In the genomic region with DNA sequence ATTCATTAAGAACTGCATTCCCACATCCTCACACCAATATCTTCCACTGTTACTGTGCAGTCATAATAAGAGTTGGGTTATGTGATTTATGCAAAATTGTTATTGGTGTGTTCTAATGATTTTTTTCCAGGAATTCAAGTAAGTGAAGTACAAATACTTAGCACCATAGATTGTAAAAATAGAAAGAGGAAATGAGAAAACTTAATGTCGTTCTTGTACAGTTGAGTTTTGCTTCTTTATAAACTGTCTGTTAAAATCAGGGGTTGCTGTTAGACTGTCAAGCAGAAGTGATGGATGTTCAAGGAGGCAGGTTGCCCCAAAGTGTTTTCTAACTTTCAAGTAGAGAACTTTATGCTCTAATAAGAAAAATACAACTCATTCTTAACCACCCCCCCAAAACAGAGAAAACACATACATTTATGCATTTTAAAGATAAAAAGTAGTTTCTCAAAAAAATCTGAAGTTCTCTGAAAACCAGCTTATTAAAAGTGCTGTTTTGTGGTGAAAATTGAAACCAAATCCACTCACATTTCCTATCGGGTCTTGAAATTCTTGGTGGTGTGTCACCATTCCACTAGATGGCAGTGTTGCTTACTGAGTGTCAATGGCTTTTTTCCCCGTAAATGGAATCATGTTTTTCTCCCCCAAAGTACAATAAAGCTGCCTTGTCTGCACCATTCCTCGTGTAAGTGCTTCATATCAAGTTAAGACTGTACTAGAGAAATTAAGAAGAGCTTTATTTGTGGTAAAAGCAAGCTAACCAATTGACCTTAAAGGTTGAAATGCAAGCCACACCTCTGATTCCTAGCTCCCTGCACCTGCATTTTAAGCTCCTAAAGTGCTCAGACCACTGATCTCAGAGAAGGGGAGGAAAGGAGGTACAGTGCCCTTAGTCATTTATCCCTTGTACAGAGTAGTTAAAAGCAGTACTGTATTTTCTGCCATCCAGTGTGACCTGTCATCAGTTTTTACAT, we compare ENCODE assay signal across 8 cellular contexts. TPM values are rescaled to one million over a fixed set of nuclear protein-coding genes. Genes with fewer than 3 reads are reported as not detected.
DNase-seq lines count a peak whose midpoint lies in the region; ATAC-seq and TF ChIP-seq lines count a peak whose summit lies in the region.

No MANE protein-coding gene starts in this region.

- TF ChIP-seq CTCF in HEK293 (tag by site-specific recombination; IDR thresholded peaks at IDR 0.05): no peak; the same call in 1 of the 2 replicates
- TF ChIP-seq CTCF in ascending aorta (IDR thresholded peaks at IDR 0.05): peak; percentile 50 to 80 (median 66)

- H3K4me1 ChIP-seq in HEK293 (ENCODE audit: control insufficient read depth, insufficient read depth, low read length) (no peaks in the 10 kb centered on the region), ascending aorta (no peaks in the 10 kb centered on the region)

- no peak for ATAC-seq in GM19035 (IDR thresholded peaks at IDR 0.05; ENCODE audit: unreplicated experiment)

- H3K36me3 ChIP-seq in HEK293 (ENCODE audit: control insufficient read depth in 2 of 2, insufficient read depth in 1 of 2, low read length in 2 of 2): peaks cover 0 to 16% of the 10 kb centered on the region in 2 experiments; a peak in 2 of 3 replicates
- peaks cover 0 to 9% of the 10 kb centered on the region in 2 donors for H3K36me3 ChIP-seq in ascending aorta

- intact Hi-C loops in ascending aorta (cut with DNase I): no loop called here

- POLR2A ChIA-PET in HEK293 (lab: Yijun Ruan, JAX): no interaction called here

- peak; percentile 53 for DNase-seq in SIG-M5 treated with dmso at 0.1 percent for 504 hours (lab: John Stamatoyannopoulos, UW; ENCODE audit: unreplicated experiment)
- no peak for DNase-seq in SIG-M5 (lab: John Stamatoyannopoulos, UW)
- DNase-seq in NOMO-1 treated with DMSO at 0.1 percent for 48 hours (lab: John Stamatoyannopoulos, UW; ENCODE audit: unreplicated experiment): peak; percentile 91
- no peak for DNase-seq in ascending aorta (ENCODE audit: low spot score in 2 of 2)
- DNase-seq in iPS-NIHi7 (ENCODE audit: extremely low spot score): peak; percentile 67
- peak; percentile 33 for DNase-seq in stromal cell of bone marrow (ENCODE audit: low read depth)

- H3K4me3 ChIP-seq in HEK293 (ENCODE audit: low read depth, low read length): no peak overlapping the region
- H3K4me3 ChIP-seq in ascending aorta: no peak overlapping the region

- H3K27ac ChIP-seq in HEK293 (ENCODE audit: extremely low read depth, low read depth, low read length): no peak overlapping the region
- H3K27ac ChIP-seq in ascending aorta: no peak overlapping the region

- H3K9me3 ChIP-seq in HEK293 (ENCODE audit: control insufficient read depth, insufficient read depth, low read depth, low read length): no peaks in the 10 kb centered on the region
- no peaks in the 10 kb centered on the region for H3K9me3 ChIP-seq in ascending aorta

- CTCF ChIA-PET in HEK293 (lab: Yijun Ruan, JAX): interaction anchor here (0.6 to 2.5 kb wide), 47 partner anchors 9 to 1826 kb away, joined by 3 to 43 read pairs (median 4); no protein-coding TSS in a partner anchor

- H3K27me3 ChIP-seq in ascending aorta: no peaks in the 10 kb centered on the region

TF ChIP-seq in HEK293, 187 proteins besides CTCF, POLR2A, EP300 and RAD21:
- TF ChIP-seq ZNF660 (tag by site-specific recombination; IDR thresholded peaks at IDR 0.05): peak; percentile 68; the same call in 1 of the 2 replicates
- TF ChIP-seq ZNF214 (tag by site-specific recombination; IDR thresholded peaks at IDR 0.05; ENCODE audit: borderline replicate concordance): no peak
- TF ChIP-seq PRDM1 (tag by site-specific recombination; IDR thresholded peaks at IDR 0.05): 0 out of 2 replicates have a peak, but pooled peaks have one; percentile 32
- TF ChIP-seq, protein P1, sequence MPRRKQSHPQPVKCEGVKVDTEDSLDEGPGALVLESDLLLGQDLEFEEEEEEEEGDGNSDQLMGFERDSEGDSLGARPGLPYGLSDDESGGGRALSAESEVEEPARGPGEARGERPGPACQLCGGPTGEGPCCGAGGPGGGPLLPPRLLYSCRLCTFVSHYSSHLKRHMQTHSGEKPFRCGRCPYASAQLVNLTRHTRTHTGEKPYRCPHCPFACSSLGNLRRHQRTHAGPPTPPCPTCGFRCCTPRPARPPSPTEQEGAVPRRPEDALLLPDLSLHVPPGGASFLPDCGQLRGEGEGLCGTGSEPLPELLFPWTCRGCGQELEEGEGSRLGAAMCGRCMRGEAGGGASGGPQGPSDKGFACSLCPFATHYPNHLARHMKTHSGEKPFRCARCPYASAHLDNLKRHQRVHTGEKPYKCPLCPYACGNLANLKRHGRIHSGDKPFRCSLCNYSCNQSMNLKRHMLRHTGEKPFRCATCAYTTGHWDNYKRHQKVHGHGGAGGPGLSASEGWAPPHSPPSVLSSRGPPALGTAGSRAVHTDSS (tag by site-specific recombination; IDR thresholded peaks at IDR 0.05): no peak
- TF ChIP-seq ZNF621 (tag by site-specific recombination; IDR thresholded peaks at IDR 0.05): no peak
- TF ChIP-seq, protein P2, sequence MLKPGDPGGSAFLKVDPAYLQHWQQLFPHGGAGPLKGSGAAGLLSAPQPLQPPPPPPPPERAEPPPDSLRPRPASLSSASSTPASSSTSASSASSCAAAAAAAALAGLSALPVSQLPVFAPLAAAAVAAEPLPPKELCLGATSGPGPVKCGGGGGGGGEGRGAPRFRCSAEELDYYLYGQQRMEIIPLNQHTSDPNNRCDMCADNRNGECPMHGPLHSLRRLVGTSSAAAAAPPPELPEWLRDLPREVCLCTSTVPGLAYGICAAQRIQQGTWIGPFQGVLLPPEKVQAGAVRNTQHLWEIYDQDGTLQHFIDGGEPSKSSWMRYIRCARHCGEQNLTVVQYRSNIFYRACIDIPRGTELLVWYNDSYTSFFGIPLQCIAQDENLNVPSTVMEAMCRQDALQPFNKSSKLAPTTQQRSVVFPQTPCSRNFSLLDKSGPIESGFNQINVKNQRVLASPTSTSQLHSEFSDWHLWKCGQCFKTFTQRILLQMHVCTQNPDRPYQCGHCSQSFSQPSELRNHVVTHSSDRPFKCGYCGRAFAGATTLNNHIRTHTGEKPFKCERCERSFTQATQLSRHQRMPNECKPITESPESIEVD (tag by site-specific recombination; IDR thresholded peaks at IDR 0.05): peak; percentile 37; the same call in 1 of the 2 replicates
- TF ChIP-seq ZNF654 (tag by site-specific recombination; IDR thresholded peaks at IDR 0.05; ENCODE audit: low read depth): peak; percentile 85

RNA-seq across cellular contexts. Expression of a gene that starts 4.7 kb away (rescaled TPM):
- total RNA-seq in ascending aorta: 3.1 TPM

RNA-seq across cellular contexts. Expression of a gene that starts 6.7 kb away (rescaled TPM):
- not detected for total RNA-seq in ascending aorta

RNA-seq across cellular contexts. Expression of a gene that starts 57.7 kb away (rescaled TPM):
- 168 TPM for total RNA-seq in ascending aorta

Comparison
In these comparisons a context has a peak if more than half of its experiments do, and no peak if none do; other contexts are left out.
1. DNase-seq: peak in SIG-M5 treated with dmso at 0.1 percent for 504 hours (single experiment), NOMO-1 treated with DMSO at 0.1 percent for 48 hours (single experiment), iPS-NIHi7 (single experiment) and stromal cell of bone marrow (single experiment); none in SIG-M5 (single experiment) and ascending aorta (0 of 2).